ENCODE assay signal across 22 cellular contexts in the genomic region with DNA sequence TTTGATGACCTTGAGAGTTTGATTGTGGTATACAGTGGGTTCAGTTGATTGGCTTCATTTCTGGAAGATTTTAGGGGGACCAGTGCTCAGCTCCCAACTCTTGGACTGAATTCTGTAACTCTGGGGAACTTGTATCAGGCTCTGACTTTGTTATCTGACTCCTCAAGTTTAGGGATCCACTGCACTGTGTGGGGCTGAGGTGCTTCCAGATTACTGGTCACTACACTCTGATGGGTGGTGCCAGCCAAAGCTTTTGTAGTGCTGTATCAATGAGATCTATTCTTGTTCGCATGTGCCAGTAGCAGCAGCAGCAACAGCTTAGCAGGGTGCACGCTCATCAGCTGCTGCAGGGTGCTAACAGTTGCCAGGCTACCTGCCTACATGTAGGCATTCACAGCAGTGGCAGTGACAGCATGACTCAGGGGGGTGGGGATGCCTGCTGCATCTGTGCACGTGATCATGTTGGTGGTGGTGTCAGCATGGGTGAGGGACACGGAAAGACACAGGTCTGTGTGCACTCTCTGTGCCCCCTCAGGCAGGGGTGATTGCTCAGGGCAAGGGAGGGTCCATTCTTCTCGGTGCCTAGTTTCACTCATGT.
A peak's percentile ranks its signal among the peaks of the same experiment; 100 is the strongest.
DNase-seq lines count a peak whose midpoint lies in the region; ATAC-seq, FAIRE-seq and TF ChIP-seq lines count a peak whose summit lies in the region.
"Had no signal": no experiment of that assay in that cellular context is flagged by ENCODE, and none has a peak within 500 bp of the region (broad histone marks: within the 10 kb centered on the region; RNA-seq: fewer than 3 reads in every experiment).

No MANE protein-coding gene starts in this region.

- CTCF ChIA-PET in activated naive CD4-positive, alpha-beta T cell treated with anti-CD3 and anti-CD28 coated beads, Interleukin-2, amount 10 ng/mL, durations not matched to agents 7 days and 5 days (lab: Charles Lee): no interaction called here
- CTCF ChIA-PET in activated naive CD4-positive, alpha-beta T cell treated with anti-CD3 and anti-CD28 coated beads for 36 hours (lab: Charles Lee): no interaction called here
- CTCF ChIA-PET in naive thymus-derived CD4-positive, alpha-beta T cell (lab: Charles Lee): no interaction called here

- H3K27ac Mint-ChIP-seq in activated naive CD4-positive, alpha-beta T cell treated with anti-CD3 and anti-CD28 coated beads, Interleukin-2, amount 10 ng/mL, durations not matched to agents 7 days and 5 days: peak overlapping the region; percentile 11
- no peak overlapping the region for H3K27ac Mint-ChIP-seq in activated naive CD4-positive, alpha-beta T cell treated with anti-CD3 and anti-CD28 coated beads for 36 hours
- no peak overlapping the region for H3K27ac Mint-ChIP-seq in naive thymus-derived CD4-positive, alpha-beta T cell
- H3K27ac Mint-ChIP-seq: CD4-positive, alpha-beta memory T cell had no signal

- H3K9me3 ChIP-seq in naive thymus-derived CD4-positive, alpha-beta T cell (ENCODE audit: control insufficient read depth in 2 of 3, low read length in 3 of 3): no peaks in the 10 kb centered on the region
- no peaks in the 10 kb centered on the region for H3K9me3 ChIP-seq in thyroid gland
- H3K9me3 ChIP-seq: A549 had no signal

- H3K27ac ChIP-seq in caudate nucleus (ENCODE audit: low read depth, low read length) (no peak overlapping the region), thyroid gland (no peak overlapping the region)
- H3K27ac ChIP-seq in naive thymus-derived CD4-positive, alpha-beta T cell (ENCODE audit: low read depth, low read length): no peak overlapping the region
- H3K27ac ChIP-seq: A549, BLaER1, SJCRH30 had no signal

- peak; percentile 6 for ATAC-seq in naive thymus-derived CD4-positive, alpha-beta T cell
- ATAC-seq: A549, K562, Panc1 had no signal

- H3K4me1 Mint-ChIP-seq in activated naive CD4-positive, alpha-beta T cell treated with anti-CD3 and anti-CD28 coated beads, Interleukin-2, amount 10 ng/mL, durations not matched to agents 7 days and 5 days: no peaks in the 10 kb centered on the region
- H3K4me1 Mint-ChIP-seq in activated naive CD4-positive, alpha-beta T cell treated with anti-CD3 and anti-CD28 coated beads for 36 hours (ENCODE audit: low read depth): no peaks in the 10 kb centered on the region
- H3K4me1 Mint-ChIP-seq in naive thymus-derived CD4-positive, alpha-beta T cell: no peaks in the 10 kb centered on the region
- H3K4me1 Mint-ChIP-seq: CD4-positive, alpha-beta memory T cell had no signal

- H3K9me3 Mint-ChIP-seq in activated naive CD4-positive, alpha-beta T cell treated with anti-CD3 and anti-CD28 coated beads, Interleukin-2, amount 10 ng/mL, durations not matched to agents 7 days and 5 days: peaks cover 10% of the 10 kb centered on the region
- peaks cover 7% of the 10 kb centered on the region for H3K9me3 Mint-ChIP-seq in activated naive CD4-positive, alpha-beta T cell treated with anti-CD3 and anti-CD28 coated beads for 36 hours
- peaks cover 1 to 26% (median 8%) of the 10 kb centered on the region in 11 donors for H3K9me3 Mint-ChIP-seq in naive thymus-derived CD4-positive, alpha-beta T cell

- no peak overlapping the region for H3K4me3 Mint-ChIP-seq in activated naive CD4-positive, alpha-beta T cell treated with anti-CD3 and anti-CD28 coated beads, Interleukin-2, amount 10 ng/mL, durations not matched to agents 7 days and 5 days
- H3K4me3 Mint-ChIP-seq in activated naive CD4-positive, alpha-beta T cell treated with anti-CD3 and anti-CD28 coated beads for 36 hours: no peak overlapping the region
- no peak overlapping the region for H3K4me3 Mint-ChIP-seq in naive thymus-derived CD4-positive, alpha-beta T cell
- H3K4me3 Mint-ChIP-seq: CD4-positive, alpha-beta memory T cell had no signal

- H3K4me1 ChIP-seq in naive thymus-derived CD4-positive, alpha-beta T cell (ENCODE audit: control insufficient read depth in 2 of 2, insufficient read depth in 2 of 2, low read length in 2 of 2): no peaks in the 10 kb centered on the region
- H3K4me1 ChIP-seq in thyroid gland: no peaks in the 10 kb centered on the region
- H3K4me1 ChIP-seq: A549, BLaER1, SJCRH30 had no signal

- H3K36me3 Mint-ChIP-seq in activated naive CD4-positive, alpha-beta T cell treated with anti-CD3 and anti-CD28 coated beads, Interleukin-2, amount 10 ng/mL, durations not matched to agents 7 days and 5 days: no peaks in the 10 kb centered on the region
- no peaks in the 10 kb centered on the region for H3K36me3 Mint-ChIP-seq in activated naive CD4-positive, alpha-beta T cell treated with anti-CD3 and anti-CD28 coated beads for 36 hours (ENCODE audit: low read depth)
- H3K36me3 Mint-ChIP-seq in naive thymus-derived CD4-positive, alpha-beta T cell: no peaks in the 10 kb centered on the region
- H3K36me3 Mint-ChIP-seq: CD4-positive, alpha-beta memory T cell had no signal

- no peak overlapping the region for H3K4me3 ChIP-seq in naive thymus-derived CD4-positive, alpha-beta T cell (ENCODE audit: low read length)
- H3K4me3 ChIP-seq in thyroid gland (replicated peaks in 1 of 3) (no peak overlapping the region), foreskin fibroblast (ENCODE audit: low read depth in 1 of 2, low read length in 2 of 2) (no peak overlapping the region)
- H3K4me3 ChIP-seq: A549, BLaER1, K562, SJCRH30 had no signal

- H3K27me3 ChIP-seq in naive thymus-derived CD4-positive, alpha-beta T cell (ENCODE audit: control insufficient read depth in 2 of 2, insufficient read depth in 2 of 2, low read length in 2 of 2): no peaks in the 10 kb centered on the region
- no peaks in the 10 kb centered on the region for H3K27me3 ChIP-seq in thyroid gland
- H3K27me3 ChIP-seq: BLaER1, SJCRH30 had no signal

- DNase-seq in activated naive CD4-positive, alpha-beta T cell treated with anti-CD3 and anti-CD28 coated beads, Interleukin-2, amount 10 ng/mL, durations not matched to agents 7 days and 5 days: no peak
- DNase-seq in activated naive CD4-positive, alpha-beta T cell treated with anti-CD3 and anti-CD28 coated beads for 36 hours: no peak
- peak in 48 of 61 donors; percentile 4 to 92 (median 54) for DNase-seq in caudate nucleus (lab: John Stamatoyannopoulos, UW)
- DNase-seq in naive thymus-derived CD4-positive, alpha-beta T cell: no peak
- no peak for DNase-seq in urothelium cell line (ENCODE audit: low spot score)
- no peak for DNase-seq in thyroid gland
- DNase-seq in foreskin fibroblast: no peak
- DNase-seq in HPDE6-E6E7 (ENCODE audit: extremely low spot score): no peak
- DNase-seq: CD4-positive, alpha-beta memory T cell; DMS79; NCI-H1092 treated with DMSO at 0.1 percent for 48 hours; NCI-H187; NCI-H226; NCI-H526 had no signal

- no peaks in the 10 kb centered on the region for H3K27me3 Mint-ChIP-seq in activated naive CD4-positive, alpha-beta T cell treated with anti-CD3 and anti-CD28 coated beads, Interleukin-2, amount 10 ng/mL, durations not matched to agents 7 days and 5 days
- H3K27me3 Mint-ChIP-seq in activated naive CD4-positive, alpha-beta T cell treated with anti-CD3 and anti-CD28 coated beads for 36 hours (ENCODE audit: low read depth): no peaks in the 10 kb centered on the region
- H3K27me3 Mint-ChIP-seq in naive thymus-derived CD4-positive, alpha-beta T cell: no peaks in the 10 kb centered on the region
- H3K27me3 Mint-ChIP-seq: CD4-positive, alpha-beta memory T cell had no signal

- 76 to 78% methylated on average over 3 to 4 of the region's 5 CpGs for WGBS in thyroid gland, 2 donors

- intact Hi-C loops in activated naive CD4-positive, alpha-beta T cell treated with anti-CD3 and anti-CD28 coated beads for 36 hours (cut with micrococcal nuclease): no loop called here
- intact Hi-C loops in naive thymus-derived CD4-positive, alpha-beta T cell (cut with micrococcal nuclease): no loop called here
- intact Hi-C loops in thyroid gland (cut with DNase I): no loop called here

- no peak for TF ChIP-seq POLR2A in thyroid gland (IDR thresholded peaks at IDR 0.05)

- POLR2A ChIA-PET in naive thymus-derived CD4-positive, alpha-beta T cell (lab: Charles Lee): no interaction called here

- FAIRE-seq in urothelium cell line (lab: Jason Lieb, UNC): peak; percentile 30
- FAIRE-seq: A549, GM12892, GM18507, H54, K562 had no signal

- no peaks in the 10 kb centered on the region for H3K36me3 ChIP-seq in naive thymus-derived CD4-positive, alpha-beta T cell (ENCODE audit: control insufficient read depth in 2 of 3, insufficient read depth in 3 of 3, low read length in 3 of 3)
- H3K36me3 ChIP-seq in thyroid gland: no peaks in the 10 kb centered on the region
- H3K36me3 ChIP-seq: BLaER1, SJCRH30 had no signal

- TF ChIP-seq CTCF in thyroid gland (IDR thresholded peaks at IDR 0.05) (no peak), foreskin fibroblast (IDR thresholded peaks at IDR 0.05; ENCODE audit: low read depth, low read length) (no peak)

Comparison
In these comparisons a context has a peak if more than half of its experiments do, and no peak if none do; other contexts are left out.
1. DNase-seq: peak in caudate nucleus (48 of 61); none in activated naive CD4-positive, alpha-beta T cell treated with anti-CD3 and anti-CD28 coated beads, Interleukin-2, amount 10 ng/mL, durations not matched to agents 7 days and 5 days (single experiment), activated naive CD4-positive, alpha-beta T cell treated with anti-CD3 and anti-CD28 coated beads for 36 hours (single experiment), naive thymus-derived CD4-positive, alpha-beta T cell (0 of 9), urothelium cell line (single experiment), thyroid gland (0 of 2), foreskin fibroblast (0 of 2) and HPDE6-E6E7 (single experiment).